Comparison of ENCODE assay signal across 11 cellular contexts in the genomic region with DNA sequence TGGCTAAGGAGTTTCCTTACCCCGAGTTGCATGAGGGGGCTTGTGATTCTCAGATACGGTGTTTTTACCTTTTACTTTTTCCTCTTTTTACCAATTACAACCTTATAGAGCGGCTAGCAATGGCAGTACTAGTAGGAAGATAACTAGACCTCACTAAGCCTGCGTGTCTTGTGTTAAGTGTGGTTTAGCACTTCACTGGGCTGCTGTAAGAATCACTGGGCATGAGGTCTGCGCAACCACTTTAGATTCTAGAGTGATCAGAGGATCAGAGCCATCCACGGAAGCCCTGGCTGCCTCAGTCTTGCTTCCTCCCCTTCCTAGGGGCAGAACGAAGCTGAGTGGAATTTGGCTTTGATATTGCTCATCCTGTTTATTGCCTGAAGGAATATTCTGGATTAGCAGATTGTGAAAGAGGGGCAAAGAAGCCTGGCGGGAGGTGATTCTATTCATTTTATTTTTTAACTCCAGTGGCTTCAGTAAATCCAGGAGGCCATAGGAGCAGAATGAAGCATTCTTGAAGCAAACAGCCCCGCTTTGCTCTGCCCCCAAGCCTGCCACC.
DNase-seq lines count a peak whose midpoint lies in the region; ATAC-seq and TF ChIP-seq lines count a peak whose summit lies in the region.
"Had no signal": no experiment of that assay in that cellular context is flagged by ENCODE, and none has a peak within 500 bp of the region (broad histone marks: within the 10 kb centered on the region; RNA-seq: fewer than 3 reads in every experiment).

No MANE protein-coding gene starts in this region.

- H3K4me1 ChIP-seq in cardiac muscle cell (ENCODE audit: low read depth): peaks cover 14% of the 10 kb centered on the region

- no peaks in the 10 kb centered on the region for H3K9me3 ChIP-seq in cardiac muscle cell (ENCODE audit: low read depth)

- DNase-seq in cardiac muscle cell (ENCODE audit: low read depth in 1 of 2, low spot score in 1 of 2): no peak
- DNase-seq in Right ventricle myocardium inferior (ENCODE audit: missing footprints): no peak
- peak; percentile 57 for DNase-seq in cerebellar cortex (ENCODE audit: low spot score)
- DNase-seq in type B pancreatic cell (ENCODE audit: extremely low spot score, unreplicated experiment): no peak
- DNase-seq in stimulated activated CD4-positive, alpha-beta T cell treated with anti-CD3 and anti-CD28 coated beads, Interleukin-4, amount 100 ng/mL, for 24 hours: no peak
- no peak for DNase-seq in T-helper 9 cell
- DNase-seq in NCI-H2107 treated with DMSO at 0.1 percent for 48 hours (lab: John Stamatoyannopoulos, UW; ENCODE audit: unreplicated experiment): no peak
- DNase-seq: DMS79 treated with DMSO at 0.1 percent for 48 hours, erythroblast had no signal

- ATAC-seq in Right ventricle myocardium inferior (no peak), HG03354 (IDR thresholded peaks at IDR 0.05; ENCODE audit: poor library complexity, severe bottlenecking, unreplicated experiment) (peak; percentile 52)

- no peaks in the 10 kb centered on the region for H3K36me3 ChIP-seq in cardiac muscle cell

- no peak overlapping the region for H3K27ac Mint-ChIP-seq in type B pancreatic cell

- intact Hi-C loops in Right ventricle myocardium inferior (cut with DNase I): no loop called here

- no peaks in the 10 kb centered on the region for H3K27me3 ChIP-seq in cardiac muscle cell

- H3K27ac ChIP-seq in cardiac muscle cell: peak overlapping the region; percentile 77
- H3K27ac ChIP-seq: RWPE1 had no signal

- no peak for TF ChIP-seq CTCF in cardiac muscle cell (IDR thresholded peaks at IDR 0.05; ENCODE audit: low read depth, low read length)
- TF ChIP-seq CTCF in type B pancreatic cell (conservative IDR thresholded peaks at IDR 0.05): no peak

- H3K4me3 ChIP-seq in cardiac muscle cell: no peak overlapping the region

- H3K27me3 Mint-ChIP-seq in type B pancreatic cell: no peaks in the 10 kb centered on the region

- peak overlapping the region; percentile 24 for H3K4me3 Mint-ChIP-seq in type B pancreatic cell

- H3K4me1 Mint-ChIP-seq in type B pancreatic cell (ENCODE audit: unreplicated experiment): peaks cover 23% of the 10 kb centered on the region

- H3K9me3 Mint-ChIP-seq in type B pancreatic cell: no peaks in the 10 kb centered on the region

- H3K36me3 Mint-ChIP-seq in type B pancreatic cell: no peaks in the 10 kb centered on the region
